In genomic region chr1:151942882-151943281, GRCh38 we compare ENCODE assay signal across 17 cellular contexts. TPM values are rescaled to one million over a fixed set of nuclear protein-coding genes. Genes with fewer than 3 reads are reported as not detected.
A peak's percentile ranks its signal among the peaks of the same experiment; 100 is the strongest.
DNase-seq lines count a peak whose midpoint lies in the region; ATAC-seq and TF ChIP-seq lines count a peak whose summit lies in the region.
"Had no signal": no experiment of that assay in that cellular context is flagged by ENCODE, and none has a peak within 500 bp of the region (broad histone marks: within the 10 kb centered on the region; RNA-seq: fewer than 3 reads in every experiment).

No MANE protein-coding gene starts in this region.

- 79 to 88% methylated on average over 1 of the region's 1 CpG for WGBS in transverse colon (ENCODE audit: low coverage in 1 of 2), 2 donors

- H3K9me3 ChIP-seq in adipocyte (ENCODE audit: control insufficient read depth, low read length) (no peaks in the 10 kb centered on the region), left ventricle myocardium inferior (replicated peaks) (no peaks in the 10 kb centered on the region), transverse colon (no peaks in the 10 kb centered on the region)
- H3K9me3 ChIP-seq: colonic mucosa had no signal

- no peaks in the 10 kb centered on the region for H3K27me3 ChIP-seq in adipocyte (replicated peaks; ENCODE audit: control insufficient read depth, insufficient read depth, low read length)
- H3K27me3 ChIP-seq in left ventricle myocardium inferior (ENCODE audit: low read depth) = no peaks in the 10 kb centered on the region
- H3K27me3 ChIP-seq in transverse colon = no peaks in the 10 kb centered on the region
- H3K27me3 ChIP-seq: colonic mucosa had no signal

- in situ Hi-C loops in transverse colon (cut with MboI; ENCODE audit: low pct_ligation_motif_present in 1 of 4, low pct_unique_long_range_greater_than_20kb in 1 of 4, low sequenced_read_pairs in 3 of 4) = no loop called here

- no peaks in the 10 kb centered on the region for H3K36me3 Mint-ChIP-seq in stimulated activated naive CD8-positive, alpha-beta T cell treated with anti-CD3 and anti-CD28 coated beads, Interleukin-15, Interleukin-2, amounts not matched to agents 100 ng/mL and 50 ng/mL, for 24 hours (ENCODE audit: low read depth)

- peak overlapping the region; percentile 91 for H3K27ac ChIP-seq in left ventricle myocardium inferior (replicated peaks)
- H3K27ac ChIP-seq in transverse colon = no peak overlapping the region
- H3K27ac ChIP-seq: colonic mucosa had no signal

- H3K36me3 ChIP-seq in adipocyte (ENCODE audit: control insufficient read depth, insufficient read depth, low read length, severe bottlenecking) (no peaks in the 10 kb centered on the region), left ventricle myocardium inferior (no peaks in the 10 kb centered on the region), transverse colon (no peaks in the 10 kb centered on the region)
- H3K36me3 ChIP-seq: colonic mucosa had no signal

- no peak overlapping the region for H3K4me3 Mint-ChIP-seq in stimulated activated naive CD8-positive, alpha-beta T cell treated with anti-CD3 and anti-CD28 coated beads, Interleukin-15, Interleukin-2, amounts not matched to agents 100 ng/mL and 50 ng/mL, for 24 hours
- no peak overlapping the region for H3K4me3 Mint-ChIP-seq in stimulated activated naive CD8-positive, alpha-beta T cell treated with anti-CD3 and anti-CD28 coated beads, Interleukin-15, amount 100 ng/mL, for 72 hours
- H3K4me3 Mint-ChIP-seq: H9, neural crest cell had no signal

- no peak for TF ChIP-seq EP300 in transverse colon (IDR thresholded peaks at IDR 0.05; ENCODE audit: low read depth)

- H3K4me1 ChIP-seq in adipocyte (ENCODE audit: control insufficient read depth, insufficient read depth, low read length) (peaks cover 60% of the 10 kb centered on the region), left ventricle myocardium inferior (peaks cover 65% of the 10 kb centered on the region), transverse colon (peaks cover 35 to 58% (median 41%) of the 10 kb centered on the region in 4 donors)

- no peak for TF ChIP-seq POLR2A in transverse colon (IDR thresholded peaks at IDR 0.05)

- intact Hi-C loops in left ventricle myocardium inferior (cut with micrococcal nuclease) = no loop called here
- intact Hi-C loops in transverse colon (cut with DNase I; ENCODE audit: low total_unique reads) = loop anchor here (1.0 kb wide), 1 partner anchor 39 kb away; no protein-coding TSS in a partner anchor

- H3K27me3 Mint-ChIP-seq in stimulated activated naive CD8-positive, alpha-beta T cell treated with anti-CD3 and anti-CD28 coated beads, Interleukin-15, Interleukin-2, amounts not matched to agents 100 ng/mL and 50 ng/mL, for 24 hours = no peaks in the 10 kb centered on the region
- H3K27me3 Mint-ChIP-seq in stimulated activated naive CD8-positive, alpha-beta T cell treated with anti-CD3 and anti-CD28 coated beads, Interleukin-15, amount 100 ng/mL, for 72 hours = no peaks in the 10 kb centered on the region

- DNase-seq in stimulated activated naive CD8-positive, alpha-beta T cell treated with anti-CD3 and anti-CD28 coated beads, Interleukin-15, amount 100 ng/mL, for 72 hours = no peak
- DNase-seq in adipocyte (ENCODE audit: low read depth) (peak; percentile 35), left ventricle myocardium inferior (no peak), transverse colon (no peak), putamen (ENCODE audit: low spot score) (no peak), GM19238 (ENCODE audit: insufficient read length, low spot score) (no peak)
- DNase-seq: activated naive CD4-positive, alpha-beta T cell treated with anti-CD3 and anti-CD28 coated beads, Interleukin-2, amount 50 U/mL, for 16 hours; colonic mucosa; H9; mesendoderm; NCI-H2029; NCI-H69; T1000 had no signal

- TF ChIP-seq CTCF in left ventricle myocardium inferior (IDR thresholded peaks at IDR 0.05; ENCODE audit: borderline replicate concordance) = no peak
- TF ChIP-seq CTCF in transverse colon (IDR thresholded peaks at IDR 0.05) = no peak

- H3K9me3 Mint-ChIP-seq in stimulated activated naive CD8-positive, alpha-beta T cell treated with anti-CD3 and anti-CD28 coated beads, Interleukin-15, Interleukin-2, amounts not matched to agents 100 ng/mL and 50 ng/mL, for 24 hours = no peaks in the 10 kb centered on the region
- H3K9me3 Mint-ChIP-seq in stimulated activated naive CD8-positive, alpha-beta T cell treated with anti-CD3 and anti-CD28 coated beads, Interleukin-15, amount 100 ng/mL, for 72 hours = no peaks in the 10 kb centered on the region
- H3K9me3 Mint-ChIP-seq: H9, neural crest cell had no signal

- no peak overlapping the region for H3K9ac ChIP-seq in adipocyte (ENCODE audit: low read length)

- H3K27ac Mint-ChIP-seq in stimulated activated naive CD8-positive, alpha-beta T cell treated with anti-CD3 and anti-CD28 coated beads, Interleukin-15, Interleukin-2, amounts not matched to agents 100 ng/mL and 50 ng/mL, for 24 hours = peak overlapping the region; percentile 53
- no peak overlapping the region for H3K27ac Mint-ChIP-seq in stimulated activated naive CD8-positive, alpha-beta T cell treated with anti-CD3 and anti-CD28 coated beads, Interleukin-15, amount 100 ng/mL, for 72 hours
- H3K27ac Mint-ChIP-seq: H9 had no signal

- no peak for ATAC-seq in stimulated activated naive CD8-positive, alpha-beta T cell treated with anti-CD3 and anti-CD28 coated beads, Interleukin-15, amount 100 ng/mL, for 72 hours
- ATAC-seq in activated CD4-positive, CD25-positive, alpha-beta regulatory T cell treated with anti-CD3 and anti-CD28 coated beads, Interleukin-2, amount 50 U/mL, for 24 hours = no peak

- H3K4me3 ChIP-seq in adipocyte (ENCODE audit: low read length) (no peak overlapping the region), left ventricle myocardium inferior (no peak overlapping the region), transverse colon (no peak overlapping the region)
- H3K4me3 ChIP-seq: colonic mucosa, skin epidermis had no signal

- peaks cover 68% of the 10 kb centered on the region for H3K4me1 Mint-ChIP-seq in stimulated activated naive CD8-positive, alpha-beta T cell treated with anti-CD3 and anti-CD28 coated beads, Interleukin-15, Interleukin-2, amounts not matched to agents 100 ng/mL and 50 ng/mL, for 24 hours (ENCODE audit: low read depth)
- peaks cover 37% of the 10 kb centered on the region for H3K4me1 Mint-ChIP-seq in stimulated activated naive CD8-positive, alpha-beta T cell treated with anti-CD3 and anti-CD28 coated beads, Interleukin-15, amount 100 ng/mL, for 72 hours

RNA-seq across cellular contexts. Expression of gene THEM4, which starts 33.6 kb away (rescaled TPM):
- total RNA-seq in left ventricle myocardium inferior (15.8 TPM), transverse colon (10 to 100 TPM in 2 of 4 donors, 1 to 10 TPM in 2; 4.6 to 21.8 (median 9.5) TPM)

RNA-seq across cellular contexts. Expression of gene S100A10, which starts 50.8 kb away (rescaled TPM):
- total RNA-seq in left ventricle myocardium inferior = 186 TPM
- 100 to 1,000 TPM in 3 of 4 donors, 10 to 100 TPM in 1; 59.1 to 289 (median 251) TPM for total RNA-seq in transverse colon
